In genomic region chr21:31329431-31330143, GRCh38 we compare ENCODE assay signal across 26 cellular contexts.
"Had no signal": no experiment of that assay in that cellular context is flagged by ENCODE, and none has a peak within 500 bp of the region (broad histone marks: within the 10 kb centered on the region; RNA-seq: fewer than 3 reads in every experiment).

No MANE protein-coding gene starts in this region.

- H3K4me3 ChIP-seq: dorsolateral prefrontal cortex, gastrocnemius medialis, heart left ventricle, hepatocyte, neural progenitor cell, prostate gland, right atrium auricular region, sigmoid colon, thoracic aorta, tibial nerve, upper lobe of left lung, uterus had no signal

- H3K27ac ChIP-seq: epithelial cell of prostate, gastrocnemius medialis, heart left ventricle, hepatocyte, neural progenitor cell, parathyroid adenoma, prostate gland, right atrium auricular region, sigmoid colon, thoracic aorta, tibial nerve, upper lobe of left lung, uterus had no signal

- DNase-seq: dorsolateral prefrontal cortex; effector CD4-positive, alpha-beta T cell; foreskin fibroblast; gastrocnemius medialis; heart left ventricle; kidney; mesenchymal stem cell; naive thymus-derived CD4-positive, alpha-beta T cell; sigmoid colon; stimulated activated CD4-positive, alpha-beta T cell treated with anti-CD3 and anti-CD28 coated beads, Interleukin-2, amount 100 ng/mL, for 24 hours; stimulated activated CD4-positive, alpha-beta T cell treated with anti-CD3 and anti-CD28 coated beads, Interleukin-4, amount 100 ng/mL, for 24 hours; stimulated activated naive CD4-positive, alpha-beta T cell treated with Interleukin-2 at 50 U/mL for 16 hours; upper lobe of left lung; uterus had no signal

- FAIRE-seq: colon, kidney had no signal

- H3K27me3 ChIP-seq: dorsolateral prefrontal cortex, gastrocnemius medialis, heart left ventricle, hepatocyte, neural progenitor cell, right atrium auricular region, sigmoid colon, tibial nerve, upper lobe of left lung, uterus had no signal

- H3K9ac ChIP-seq: neural progenitor cell, parathyroid adenoma had no signal

- H3K4me1 ChIP-seq: gastrocnemius medialis, neural progenitor cell, parathyroid adenoma, prostate gland, right atrium auricular region, sigmoid colon, tibial nerve, upper lobe of left lung, uterus had no signal

- ATAC-seq: esophagus mucosa; gastrocnemius medialis; heart left ventricle; left lobe of liver; naive thymus-derived CD4-positive, alpha-beta T cell; stimulated activated effector memory CD8-positive, alpha-beta T cell treated with anti-CD3 and anti-CD28 coated beads, Interleukin-12 subunit alpha, Interleukin-12 subunit beta, amount 100 ng/mL, for 72 hours had no signal

- H3K9me3 ChIP-seq: gastrocnemius medialis, prostate gland, right atrium auricular region, sigmoid colon, uterus had no signal

- H3K36me3 ChIP-seq: gastrocnemius medialis, heart left ventricle, neural progenitor cell, prostate gland, right atrium auricular region, sigmoid colon, thoracic aorta, tibial nerve, upper lobe of left lung, uterus had no signal
